8 cellular contexts compared by ENCODE assay signal in the genomic region with DNA sequence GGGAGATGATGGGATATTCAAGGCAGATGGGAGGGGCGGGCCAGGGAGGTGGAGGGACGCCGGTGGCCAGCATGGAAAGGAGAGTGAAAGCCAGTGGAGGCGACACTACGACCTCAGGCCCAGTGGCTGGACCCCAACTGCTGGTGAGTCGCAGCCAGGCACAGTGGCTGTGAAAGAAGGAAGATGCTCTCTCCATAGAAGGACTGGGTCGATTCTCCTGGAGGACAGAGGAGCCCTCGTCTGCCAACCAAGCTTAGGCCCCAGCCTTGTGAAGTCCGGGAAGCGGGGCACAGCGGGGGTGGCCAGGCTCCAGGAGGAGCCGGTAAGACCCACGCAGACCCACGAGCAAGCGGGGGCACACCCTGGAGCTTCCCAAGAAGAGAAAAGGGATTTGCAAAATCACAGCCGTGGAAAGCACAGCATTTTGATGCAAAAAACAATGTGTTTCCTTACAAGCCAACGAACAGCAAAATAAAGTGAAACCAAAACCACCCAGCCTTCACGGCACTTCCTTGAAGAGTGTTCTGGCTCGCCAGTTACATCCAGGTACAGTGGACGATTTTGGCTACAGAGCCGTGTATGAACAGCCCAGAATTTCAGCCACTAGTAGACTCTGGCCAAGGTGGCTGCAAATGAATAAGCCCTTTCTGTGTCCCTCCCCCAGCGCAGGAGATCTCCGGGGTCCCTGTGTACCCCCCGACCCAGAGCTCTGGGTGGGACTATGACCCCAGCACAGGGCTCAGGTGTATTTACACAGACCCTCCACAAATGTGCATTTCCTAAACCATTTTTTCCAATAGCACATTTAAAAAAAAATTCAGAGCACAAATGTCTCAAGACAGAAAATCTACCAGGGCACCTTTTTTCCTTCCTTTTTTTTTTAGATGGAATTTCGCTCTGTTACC.
A peak's percentile ranks its signal among the peaks of the same experiment; 100 is the strongest.
DNase-seq lines count a peak whose midpoint lies in the region; ATAC-seq and TF ChIP-seq lines count a peak whose summit lies in the region.

No MANE protein-coding gene starts in this region.

- H3K36me3 ChIP-seq in SU-DHL-6 (ENCODE audit: low read length) (no peaks in the 10 kb centered on the region), skeletal muscle tissue (ENCODE audit: control insufficient read depth in 3 of 3, insufficient read depth in 3 of 3, low read length in 3 of 3) (no peaks in the 10 kb centered on the region)

- H3K9me3 ChIP-seq in SU-DHL-6 (ENCODE audit: insufficient read depth, low read length) (no peaks in the 10 kb centered on the region), skeletal muscle tissue (ENCODE audit: control insufficient read depth in 3 of 3, low read length in 3 of 3) (no peaks in the 10 kb centered on the region)

- H3K27ac Mint-ChIP-seq in WTC11 = no peak overlapping the region; the same call in 1 of the 2 replicates

- no peak for TF ChIP-seq CTCF in GM12864 (IDR thresholded peaks at IDR 0.05; ENCODE audit: low read depth, low read length, missing control alignments)
- no peak for TF ChIP-seq CTCF in SU-DHL-6 (IDR thresholded peaks at IDR 0.05; ENCODE audit: insufficient read depth, low read length, poor library complexity, severe bottlenecking)
- TF ChIP-seq CTCF in WTC11 (IDR thresholded peaks at IDR 0.05) = no peak

- CTCF ChIA-PET in WTC11 (lab: Charles Lee) = interaction anchor here (0.7 kb wide), 1 partner anchor 110 kb away, joined by 3 read pairs; no protein-coding TSS in a partner anchor

- H3K27ac ChIP-seq in SU-DHL-6 (ENCODE audit: low read depth, low read length) (peak overlapping the region; percentile 64), skeletal muscle tissue (ENCODE audit: low read depth, low read length) (no peak overlapping the region), caudate nucleus (ENCODE audit: low read depth, low read length) (no peak overlapping the region)

- peak overlapping the region; percentile 95 for H3K4me2 ChIP-seq in SU-DHL-6 (ENCODE audit: low read depth, low read length, poor library complexity, severe bottlenecking)

- H3K27me3 ChIP-seq in SU-DHL-6 (ENCODE audit: low read length) = no peaks in the 10 kb centered on the region
- peaks cover 16 to 45% (median 38%) of the 10 kb centered on the region in 3 donors for H3K27me3 ChIP-seq in skeletal muscle tissue (ENCODE audit: control insufficient read depth in 3 of 3, insufficient read depth in 3 of 3, low read length in 3 of 3)

- no peaks in the 10 kb centered on the region for H3K4me1 ChIP-seq in skeletal muscle tissue (ENCODE audit: control insufficient read depth in 3 of 3, insufficient read depth in 3 of 3, low read length in 3 of 3)

- POLR2A ChIA-PET in WTC11 (lab: Charles Lee) = no interaction called here

- peaks cover 5% of the 10 kb centered on the region for H3K36me3 Mint-ChIP-seq in WTC11

- ATAC-seq in WTC11 (no peak), GM21447 (IDR thresholded peaks at IDR 0.05; ENCODE audit: unreplicated experiment) (no peak)

- no peaks in the 10 kb centered on the region for H3K79me2 ChIP-seq in SU-DHL-6 (ENCODE audit: insufficient read depth, low read length)

- H3K4me3 ChIP-seq in GM12864 (ENCODE audit: low read depth, low read length) (peak overlapping the region; percentile 17), SU-DHL-6 (ENCODE audit: insufficient read depth, low read length, poor library complexity, severe bottlenecking) (peak overlapping the region; percentile 51), skeletal muscle tissue (ENCODE audit: low read length in 3 of 3) (peak overlapping the region; percentile 49 to 67 (median 54))

- H4K20me1 ChIP-seq in SU-DHL-6 (ENCODE audit: low read depth, low read length) = no peaks in the 10 kb centered on the region

- peak overlapping the region; percentile 51 for H3K9ac ChIP-seq in SU-DHL-6 (ENCODE audit: low read length)
- H3K9ac ChIP-seq in skeletal muscle tissue (ENCODE audit: low read depth in 1 of 3, low read length in 3 of 3) = no peak overlapping the region

- no peaks in the 10 kb centered on the region for H3K9me2 ChIP-seq in SU-DHL-6 (replicated peaks; ENCODE audit: insufficient read depth, low read length)

- peak overlapping the region; percentile 82 for H2AFZ ChIP-seq in SU-DHL-6 (ENCODE audit: low read depth, low read length, severe bottlenecking)

- H3K27me3 Mint-ChIP-seq in WTC11 (ENCODE audit: low read depth) = no peaks in the 10 kb centered on the region

- no peaks in the 10 kb centered on the region for H3K4me1 Mint-ChIP-seq in WTC11

- no peaks in the 10 kb centered on the region for H3K9me3 Mint-ChIP-seq in WTC11

- DNase-seq in GM12864 (ENCODE audit: low read depth) (no peak), dermis blood vessel endothelial cell (peak; percentile 5), islet precursor cell (no peak), WTC11 (ENCODE audit: low spot score) (no peak), caudate nucleus (lab: John Stamatoyannopoulos, UW) (no peak)

- no peak overlapping the region for H3K4me3 Mint-ChIP-seq in WTC11

- peaks cover 5% of the 10 kb centered on the region; the same call in 1 of the 2 replicates for H3F3A ChIP-seq in SU-DHL-6 (ENCODE audit: insufficient read depth)

TF ChIP-seq in WTC11, 78 proteins besides CTCF, POLR2A, EP300 and RAD21:
- TF ChIP-seq ZNF423 (CRISPR knock-in tag; IDR thresholded peaks at IDR 0.05) = no peak
